12 cellular contexts compared by ENCODE assay signal in genomic region chr13:95185851-95186250, GRCh38.
DNase-seq lines count a peak whose midpoint lies in the region; ATAC-seq lines count a peak whose summit lies in the region.
"Had no signal": no experiment of that assay in that cellular context is flagged by ENCODE, and none has a peak within 500 bp of the region (broad histone marks: within the 10 kb centered on the region; RNA-seq: fewer than 3 reads in every experiment).

No MANE protein-coding gene starts in this region.

- H3K4me3 ChIP-seq in mesenchymal stem cell (ENCODE audit: insufficient read depth in 1 of 2, low read depth in 1 of 2, low read length in 2 of 2): no peak overlapping the region

- peak; percentile 35 for ATAC-seq in GM18502 (IDR thresholded peaks at IDR 0.05; ENCODE audit: poor library complexity, unreplicated experiment)
- ATAC-seq: HepG2; left lobe of liver; stimulated activated memory B cell treated with anti-CD40 and anti-IgM and Interleukin-4, amounts not matched to agents 10 μg/mL and 1 μg/mL and 100 μg/mL, for 72 hours had no signal

- H3K14ac ChIP-seq in mesenchymal stem cell (ENCODE audit: low read length in 2 of 2): no peak overlapping the region

- no peak overlapping the region for H2AK5ac ChIP-seq in mesenchymal stem cell (ENCODE audit: low read length, severe bottlenecking)

- H4K8ac ChIP-seq in mesenchymal stem cell (ENCODE audit: low read length): no peak overlapping the region

- H4K91ac ChIP-seq in mesenchymal stem cell (ENCODE audit: low read length): no peak overlapping the region

- H3K79me1 ChIP-seq in mesenchymal stem cell (replicated peaks; ENCODE audit: low read length, poor library complexity, severe bottlenecking): peaks cover 30% of the 10 kb centered on the region

- peaks cover 0 to 20% of the 10 kb centered on the region in 2 experiments for H3K36me3 ChIP-seq in mesenchymal stem cell (ENCODE audit: control insufficient read depth in 1 of 2, insufficient read depth in 2 of 2, low read depth in 1 of 2, low read length in 2 of 2)

- no peak overlapping the region for H2BK15ac ChIP-seq in mesenchymal stem cell (ENCODE audit: low read depth, poor library complexity, severe bottlenecking)

- no peak overlapping the region for H2BK5ac ChIP-seq in mesenchymal stem cell (ENCODE audit: low read depth, low read length, poor library complexity, severe bottlenecking)

- no peak overlapping the region for H3K27ac ChIP-seq in mesenchymal stem cell (ENCODE audit: low read length, poor library complexity, severe bottlenecking)

- no peak overlapping the region for H2BK120ac ChIP-seq in mesenchymal stem cell (ENCODE audit: low read depth, low read length)

- no peak overlapping the region for H3K18ac ChIP-seq in mesenchymal stem cell (ENCODE audit: low read depth in 1 of 2, low read length in 2 of 2)

- no peaks in the 10 kb centered on the region for H3K4me1 ChIP-seq in mesenchymal stem cell (ENCODE audit: control insufficient read depth, insufficient read depth, low read depth, low read length)

- H3K9me3 ChIP-seq in mesenchymal stem cell (ENCODE audit: control insufficient read depth, low read length): no peaks in the 10 kb centered on the region

- no peaks in the 10 kb centered on the region for H3K27me3 ChIP-seq in mesenchymal stem cell (ENCODE audit: control insufficient read depth in 1 of 2, insufficient read depth in 1 of 2, low read length in 2 of 2)

- no peak overlapping the region for H3K4ac ChIP-seq in mesenchymal stem cell (ENCODE audit: low read depth in 1 of 2, low read length in 2 of 2)

- no peak overlapping the region for H3K23ac ChIP-seq in mesenchymal stem cell (ENCODE audit: low read length in 2 of 2)

- no peak overlapping the region for H3K4me2 ChIP-seq in mesenchymal stem cell (ENCODE audit: low read length, poor library complexity, severe bottlenecking)

- WGBS in mesenchymal stem cell: 99% methylated on average over 5 of the region's 5 CpGs

- peak in 3 of 5 experiments; percentile 39 to 92 (median 50) for DNase-seq in T-helper 2 cell
- peak; percentile 11 for DNase-seq in activated gamma-delta T cell treated with anti-CD3 and anti-CD28 coated beads, Interleukin-2, amount 50 U/mL, for 16 hours (ENCODE audit: low read depth)
- DNase-seq in stimulated activated CD4-positive, alpha-beta T cell treated with anti-CD3 and anti-CD28 coated beads, Interleukin-15, amount 100 ng/mL, for 24 hours: peak; percentile 40
- no peak for DNase-seq in NCI-H446 treated with DMSO at 0.1 percent for 48 hours (lab: John Stamatoyannopoulos, UW)
- DNase-seq in SKM-1 treated with dmso at 0.1 percent for 144 hours (lab: John Stamatoyannopoulos, UW; ENCODE audit: unreplicated experiment): no peak
- DNase-seq in NCI-H510A treated with DMSO at 0.1 percent for 48 hours (lab: John Stamatoyannopoulos, UW): no peak
- DNase-seq in mesenchymal stem cell: no peak
- DNase-seq: NCI-H510A had no signal

- H2AFZ ChIP-seq in mesenchymal stem cell (ENCODE audit: low read depth, low read length): no peak overlapping the region

- no peak overlapping the region for H3K9ac ChIP-seq in mesenchymal stem cell (ENCODE audit: low read length)

- H2BK12ac ChIP-seq in mesenchymal stem cell (ENCODE audit: low read length in 2 of 2): no peak overlapping the region

Comparison
In these comparisons a context has a peak if more than half of its experiments do, and no peak if none do; other contexts are left out.
1. DNase-seq: peak in T-helper 2 cell (3 of 5), activated gamma-delta T cell treated with anti-CD3 and anti-CD28 coated beads, Interleukin-2, amount 50 U/mL, for 16 hours (single experiment) and stimulated activated CD4-positive, alpha-beta T cell treated with anti-CD3 and anti-CD28 coated beads, Interleukin-15, amount 100 ng/mL, for 24 hours (single experiment); none in NCI-H446 treated with DMSO at 0.1 percent for 48 hours (single experiment), SKM-1 treated with dmso at 0.1 percent for 144 hours (single experiment), NCI-H510A treated with DMSO at 0.1 percent for 48 hours (single experiment) and mesenchymal stem cell (single experiment).